Comparison of ENCODE assay signal across 1 cellular context in genomic region chr11:62413060-62413696, GRCh38.
TF ChIP-seq lines count a peak whose summit lies in the region.

No MANE protein-coding gene starts in this region.

TF ChIP-seq in WTC11, 78 proteins besides CTCF, POLR2A, EP300 and RAD21 (continued from another document):
- TF ChIP-seq ATF6 (CRISPR knock-in tag; IDR thresholded peaks at IDR 0.05) (no peak), ZNF416 (CRISPR knock-in tag; IDR thresholded peaks at IDR 0.05) (no peak), FOXJ3 (CRISPR knock-in tag; IDR thresholded peaks at IDR 0.05; ENCODE audit: borderline replicate concordance) (no peak), E2F5 (CRISPR knock-in tag; IDR thresholded peaks at IDR 0.05) (no peak), HMGXB4 (CRISPR knock-in tag; IDR thresholded peaks at IDR 0.05) (no peak), ZNF121 (CRISPR knock-in tag; IDR thresholded peaks at IDR 0.05) (no peak), ZNF396 (CRISPR knock-in tag; IDR thresholded peaks at IDR 0.05; ENCODE audit: borderline replicate concordance) (no peak), PRRX2 (CRISPR knock-in tag; IDR thresholded peaks at IDR 0.05) (no peak), USF1 (CRISPR knock-in tag; IDR thresholded peaks at IDR 0.05) (no peak), ZNF671 (CRISPR knock-in tag; IDR thresholded peaks at IDR 0.05) (no peak)
